Comparison of ENCODE assay signal across 9 cellular contexts in genomic region chr11:119205080-119205479, GRCh38. TPM values are rescaled to one million over a fixed set of nuclear protein-coding genes. Genes with fewer than 3 reads are reported as not detected.
DNase-seq lines count a peak whose midpoint lies in the region; ATAC-seq and TF ChIP-seq lines count a peak whose summit lies in the region.
"Had no signal": no experiment of that assay in that cellular context is flagged by ENCODE, and none has a peak within 500 bp of the region (broad histone marks: within the 10 kb centered on the region; RNA-seq: fewer than 3 reads in every experiment).

No MANE protein-coding gene starts in this region.

- TF ChIP-seq CTCF in astrocyte of the cerebellum (IDR thresholded peaks at IDR 0.05; ENCODE audit: low read depth, low read length, missing control alignments): no peak

- H3K27me3 ChIP-seq in BLaER1: no peaks in the 10 kb centered on the region
- no peaks in the 10 kb centered on the region for H3K27me3 ChIP-seq in naive thymus-derived CD4-positive, alpha-beta T cell (ENCODE audit: control insufficient read depth in 2 of 2, insufficient read depth in 2 of 2, low read length in 2 of 2)

- H3K9ac ChIP-seq in BLaER1: peak overlapping the region; percentile 89; the same call in 1 of the 2 replicates

- in situ Hi-C loops in astrocyte of the cerebellum (cut with HindIII; ENCODE audit: low sequenced_read_pairs): no loop called here

- peaks cover 18 to 44% (median 37%) of the 10 kb centered on the region in 7 donors for H3K4me1 Mint-ChIP-seq in naive thymus-derived CD4-positive, alpha-beta T cell

- no peaks in the 10 kb centered on the region for H3K9me3 Mint-ChIP-seq in naive thymus-derived CD4-positive, alpha-beta T cell

- peak overlapping the region; percentile 98 for H3K4me3 ChIP-seq in BLaER1
- peak overlapping the region; percentile 68; the same call in 1 of the 2 replicates for H3K4me3 ChIP-seq in Jurkat, Clone E6-1 (ENCODE audit: low read length)
- peak overlapping the region; percentile 93 for H3K4me3 ChIP-seq in astrocyte of the cerebellum (ENCODE audit: low read depth, low read length)
- H3K4me3 ChIP-seq in naive thymus-derived CD4-positive, alpha-beta T cell (ENCODE audit: low read length): no peak overlapping the region

- peaks cover 33% of the 10 kb centered on the region for H3K4me1 ChIP-seq in BLaER1
- H3K4me1 ChIP-seq in naive thymus-derived CD4-positive, alpha-beta T cell (ENCODE audit: control insufficient read depth in 2 of 2, insufficient read depth in 2 of 2, low read length in 2 of 2): peaks cover 7 to 22% of the 10 kb centered on the region in 2 donors

- H3K36me3 ChIP-seq in BLaER1: no peaks in the 10 kb centered on the region
- H3K36me3 ChIP-seq in naive thymus-derived CD4-positive, alpha-beta T cell (ENCODE audit: control insufficient read depth in 2 of 3, insufficient read depth in 3 of 3, low read length in 3 of 3): peaks cover 0 to 4% (median 0%) of the 10 kb centered on the region in 3 experiments

- CTCF ChIA-PET in naive thymus-derived CD4-positive, alpha-beta T cell (lab: Charles Lee): interaction anchor here (0.8 to 4.6 kb wide), 9 partner anchors 22 to 118 kb away, joined by 4 to 64 read pairs (median 7); no protein-coding TSS in a partner anchor

- H3K36me3 Mint-ChIP-seq in naive thymus-derived CD4-positive, alpha-beta T cell: peaks cover 0 to 5% (median 0%) of the 10 kb centered on the region in 5 donors

- peaks cover 0 to 3% (median 0%) of the 10 kb centered on the region in 5 donors for H3K27me3 Mint-ChIP-seq in naive thymus-derived CD4-positive, alpha-beta T cell

- intact Hi-C loops in naive thymus-derived CD4-positive, alpha-beta T cell (cut with micrococcal nuclease): loop anchor here (1.0 to 5.0 kb wide), 7 partner anchors 37 to 176 kb away; partner anchors contain the start of genes SLC37A4 (in 1 of the 2), USP2 (in 1 of the 2) and VPS11 (in 1 of the 2)

- DNase-seq in Jurkat, Clone E6-1 (ENCODE audit: low read depth, low spot score): no peak
- DNase-seq in astrocyte of the cerebellum (ENCODE audit: low read depth) (no peak), ureter (ENCODE audit: low spot score) (no peak), SK-N-DZ (ENCODE audit: low spot score) (no peak), HT-29 (ENCODE audit: low spot score) (no peak)
- DNase-seq in naive thymus-derived CD4-positive, alpha-beta T cell: no peak

- peak overlapping the region; percentile 85 for H3K4me2 ChIP-seq in BLaER1

- no peaks in the 10 kb centered on the region for H3K9me3 ChIP-seq in BLaER1
- no peaks in the 10 kb centered on the region for H3K9me3 ChIP-seq in naive thymus-derived CD4-positive, alpha-beta T cell (ENCODE audit: control insufficient read depth in 2 of 3, low read length in 3 of 3)

- no peak for ATAC-seq in naive thymus-derived CD4-positive, alpha-beta T cell
- no peak for ATAC-seq in GM21737 (IDR thresholded peaks at IDR 0.05; ENCODE audit: unreplicated experiment)

- H4K20me1 ChIP-seq in BLaER1: peaks cover 27% of the 10 kb centered on the region

- H3K4me3 Mint-ChIP-seq in naive thymus-derived CD4-positive, alpha-beta T cell: peak overlapping the region in 9 of 10 donors; percentile 12 to 99 (median 82)

- POLR2A ChIA-PET in naive thymus-derived CD4-positive, alpha-beta T cell (lab: Charles Lee): interaction anchor here (0.6 to 3.4 kb wide), 14 partner anchors 12 to 265 kb away, joined by 3 to 30 read pairs (median 8); no protein-coding TSS in a partner anchor

- H3K27ac Mint-ChIP-seq in naive thymus-derived CD4-positive, alpha-beta T cell: peak overlapping the region in 5 of 9 donors; percentile 26 to 90 (median 72)

- peak overlapping the region; percentile 6; the same call in 1 of the 2 replicates for H3K27ac ChIP-seq in BLaER1
- no peak overlapping the region for H3K27ac ChIP-seq in naive thymus-derived CD4-positive, alpha-beta T cell (ENCODE audit: low read depth, low read length)

RNA-seq across cellular contexts. Expression of gene CBL, which starts 1.1 kb away (rescaled TPM):
- polyA plus RNA-seq in Jurkat, Clone E6-1 (2012; ENCODE audit: insufficient read depth, insufficient read length): 7.4 TPM
- 10 to 100 TPM; 37.0 to 51.8 (median 40.5) TPM for total RNA-seq in naive thymus-derived CD4-positive, alpha-beta T cell
- polyA plus RNA-seq in naive thymus-derived CD4-positive, alpha-beta T cell: 10 to 100 TPM; 17.5 to 18.0 TPM
- 17.9 TPM for total RNA-seq in ureter
- polyA plus RNA-seq in SK-N-DZ (2014; cell fraction: cytosol; rRNA removed): 6.9 and 8.0 TPM in 2 replicates
- polyA plus RNA-seq in SK-N-DZ (2014; cell fraction: nucleus; rRNA removed): 3.2 and 4.8 TPM in 2 replicates
- total RNA-seq in HT-29 (2014; rRNA removed; shearing (Covaris generic)): 6.5 and 8.3 TPM in 2 replicates

RNA-seq across cellular contexts. Expression of gene NHERF4, which starts 19.8 kb away (rescaled TPM):
- not detected for polyA plus RNA-seq in Jurkat, Clone E6-1 (2012; ENCODE audit: insufficient read depth, insufficient read length)
- 1 to 10 TPM in 3 of 5 experiments, under 1 TPM in 2; 0.19 to 2.2 (median 1.2) TPM for total RNA-seq in naive thymus-derived CD4-positive, alpha-beta T cell
- polyA plus RNA-seq in naive thymus-derived CD4-positive, alpha-beta T cell: not detected
- 1.7 TPM for total RNA-seq in ureter
- polyA plus RNA-seq in SK-N-DZ (2014; cell fraction: cytosol; rRNA removed): not detected in 2 replicates
- polyA plus RNA-seq in SK-N-DZ (2014; cell fraction: nucleus; rRNA removed): not detected in 2 replicates
- total RNA-seq in HT-29 (2014; rRNA removed; shearing (Covaris generic)): 1.8 TPM in 2 replicates
- total RNA-seq: RPMI7951 had no signal

RNA-seq across cellular contexts. Expression of gene NLRX1, which starts 36.6 kb away (rescaled TPM):
- polyA plus RNA-seq in Jurkat, Clone E6-1 (2012; ENCODE audit: insufficient read depth, insufficient read length): 13.3 TPM
- total RNA-seq in naive thymus-derived CD4-positive, alpha-beta T cell: 10 to 100 TPM in 2 of 5 experiments, 1 to 10 TPM in 3; 8.3 to 19.5 (median 9.8) TPM
- polyA plus RNA-seq in naive thymus-derived CD4-positive, alpha-beta T cell: 10 to 100 TPM in 1 of 2 donors, 1 to 10 TPM in 1; 6.5 to 10.6 TPM
- 31.5 TPM for total RNA-seq in ureter
- polyA plus RNA-seq in SK-N-DZ (2014; cell fraction: cytosol; rRNA removed): not detected in 2 replicates
- not detected in 2 replicates for polyA plus RNA-seq in SK-N-DZ (2014; cell fraction: nucleus; rRNA removed)
- 13.1 and 21.1 TPM in 2 replicates for total RNA-seq in HT-29 (2014; rRNA removed; shearing (Covaris generic))

RNA-seq across cellular contexts. Expression of gene ABCG4, which starts 56.2 kb away (rescaled TPM):
- polyA plus RNA-seq in Jurkat, Clone E6-1 (2012; ENCODE audit: insufficient read depth, insufficient read length): 0.68 TPM
- total RNA-seq in naive thymus-derived CD4-positive, alpha-beta T cell: under 1 TPM in 1 of 5 experiments, not detected in 4; 0.13 TPM
- polyA plus RNA-seq in naive thymus-derived CD4-positive, alpha-beta T cell: not detected
- total RNA-seq in ureter: 0.42 TPM
- 0.52 and 0.90 TPM in 2 replicates for polyA plus RNA-seq in SK-N-DZ (2014; cell fraction: cytosol; rRNA removed)
- 2.7 and 5.3 TPM in 2 replicates for polyA plus RNA-seq in SK-N-DZ (2014; cell fraction: nucleus; rRNA removed)
- total RNA-seq in HT-29 (2014; rRNA removed; shearing (Covaris generic)): not detected in 2 replicates
